In the genomic region with DNA sequence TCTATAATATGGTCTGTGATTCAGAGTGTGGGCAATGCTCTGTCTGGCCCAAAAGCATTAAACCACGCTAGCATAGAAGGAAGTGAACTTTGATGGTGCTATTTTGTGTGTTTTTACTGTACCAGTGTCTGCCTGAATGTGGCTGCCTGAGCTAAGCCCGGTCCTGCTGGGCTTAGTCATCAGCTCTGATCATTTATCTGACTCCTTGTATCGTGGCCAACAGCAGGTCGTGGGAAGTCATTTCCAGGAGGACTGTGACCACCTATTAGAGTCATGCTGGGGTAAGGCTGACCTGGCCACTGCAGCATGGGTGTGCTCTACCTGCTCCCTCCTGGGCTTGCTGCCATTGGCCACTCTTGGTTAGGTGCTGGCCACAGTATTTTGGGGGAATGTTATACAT, we compare ENCODE assay signal across 12 cellular contexts.
A peak's percentile ranks its signal among the peaks of the same experiment; 100 is the strongest.
DNase-seq lines count a peak whose midpoint lies in the region; ATAC-seq, FAIRE-seq and TF ChIP-seq lines count a peak whose summit lies in the region.
"Had no signal": no experiment of that assay in that cellular context is flagged by ENCODE, and none has a peak within 500 bp of the region (broad histone marks: within the 10 kb centered on the region; RNA-seq: fewer than 3 reads in every experiment).

No MANE protein-coding gene starts in this region.

- WGBS in sigmoid colon, 2 donors = 33 to 45% methylated on average over 4 of the region's 4 CpGs

- H3K4me3 ChIP-seq in epithelial cell of esophagus (ENCODE audit: low read length) (no peak overlapping the region), sigmoid colon (no peak overlapping the region)

- no peaks in the 10 kb centered on the region for H3K27me3 ChIP-seq in sigmoid colon

- ATAC-seq in GM21737 (IDR thresholded peaks at IDR 0.05; ENCODE audit: unreplicated experiment) = no peak

- DNase-seq in ELF-1 (ENCODE audit: low read depth, low spot score) (peak; percentile 9), RCC 7860 (ENCODE audit: low spot score) (peak; percentile 80), epithelial cell of esophagus (ENCODE audit: low read depth) (peak; percentile 67), pulmonary artery endothelial cell (ENCODE audit: low read depth, low spot score) (peak; percentile 50), sigmoid colon (no peak), MV-4-11 (lab: John Stamatoyannopoulos, UW) (no peak)
- DNase-seq in activated CD4-positive, alpha-beta T cell treated with anti-CD3 and anti-CD28 coated beads for 1 hour = no peak
- DNase-seq: activated CD4-positive, alpha-beta memory T cell treated with anti-CD3 and anti-CD28 coated beads for 36 hours; DMS 273 treated with DMSO at 0.1 percent for 48 hours; NCI-H524; substantia nigra had no signal

- H3K27ac ChIP-seq in sigmoid colon = no peak overlapping the region

- TF ChIP-seq POLR2A in sigmoid colon (IDR thresholded peaks at IDR 0.05) = no peak

- H3K36me3 ChIP-seq in sigmoid colon = no peaks in the 10 kb centered on the region

- TF ChIP-seq CTCF in epithelial cell of esophagus (IDR thresholded peaks at IDR 0.05; ENCODE audit: insufficient read depth, low read depth, low read length, missing control alignments) (no peak), sigmoid colon (IDR thresholded peaks at IDR 0.05) (no peak)

- no peaks in the 10 kb centered on the region for H3K4me1 ChIP-seq in sigmoid colon

- no peaks in the 10 kb centered on the region for H3K9me3 ChIP-seq in sigmoid colon

- TF ChIP-seq EP300 in sigmoid colon (IDR thresholded peaks at IDR 0.05) = no peak

- intact Hi-C loops in sigmoid colon (cut with DNase I) = no loop called here

- FAIRE-seq in RCC 7860 (lab: Jason Lieb, UNC) = peak; percentile 89

Comparison
In these comparisons a context has a peak if more than half of its experiments do, and no peak if none do; other contexts are left out.
1. DNase-seq: peak in ELF-1 (single experiment), RCC 7860 (single experiment), epithelial cell of esophagus (single experiment) and pulmonary artery endothelial cell (single experiment); none in activated CD4-positive, alpha-beta T cell treated with anti-CD3 and anti-CD28 coated beads for 1 hour (single experiment), sigmoid colon (single experiment) and MV-4-11 (single experiment).